Comparison of ENCODE assay signal across 6 cellular contexts in genomic region chr7:144303607-144304006, GRCh38. TPM values are rescaled to one million over a fixed set of nuclear protein-coding genes. Genes with fewer than 3 reads are reported as not detected.
"Had no signal": no experiment of that assay in that cellular context is flagged by ENCODE, and none has a peak within 500 bp of the region (broad histone marks: within the 10 kb centered on the region; RNA-seq: fewer than 3 reads in every experiment).

No MANE protein-coding gene starts in this region.

RNA-seq across cellular contexts. Expression of gene OR2A1, which starts 8.6 kb away (rescaled TPM):
- total RNA-seq: H1, H4, H7, H9, HFFc6 had no signal

RNA-seq across cellular contexts. Expression of gene CTAGE8, which starts 34.5 kb away (rescaled TPM):
- total RNA-seq: GM23248, H1, H7, HFFc6 had no signal
- polyA plus RNA-seq: GM23248, H1 had no signal

RNA-seq across cellular contexts. Expression of gene OR2A7, which starts 39.0 kb away (rescaled TPM):
- total RNA-seq: GM23248, H4, HFFc6 had no signal

RNA-seq across cellular contexts. Expression of gene ARHGEF5, which starts 51.6 kb away (rescaled TPM):
- total RNA-seq: HFFc6 had no signal
